In genomic region chr16:82167670-82168069, GRCh38 we compare ENCODE assay signal across 23 cellular contexts.
"Had no signal": no experiment of that assay in that cellular context is flagged by ENCODE, and none has a peak within 500 bp of the region (broad histone marks: within the 10 kb centered on the region; RNA-seq: fewer than 3 reads in every experiment).

No MANE protein-coding gene starts in this region.

- H3K9me3 ChIP-seq: heart right ventricle, neutrophil, right lobe of liver, tibial artery had no signal

- H3K27ac ChIP-seq: cardiac muscle cell, epithelial cell of prostate, heart right ventricle, neutrophil, parathyroid adenoma, right lobe of liver, skin epidermis, tibial artery, VCaP had no signal

- H3K9ac ChIP-seq: parathyroid adenoma had no signal

- DNase-seq: activated CD4-positive, alpha-beta memory T cell treated with anti-CD3 and anti-CD28 coated beads, Interleukin-2, amount 10 ng/mL, durations not matched to agents 7 days and 5 days; activated CD4-positive, alpha-beta T cell treated with anti-CD3 and anti-CD28 coated beads, Interleukin-2, amount 10 ng/mL, durations not matched to agents 24 days and 14 days; activated gamma-delta T cell treated with Interleukin-2 at 50 U/mL for 16 hours; activated naive CD8-positive, alpha-beta T cell treated with anti-CD3 and anti-CD28 coated beads, Interleukin-2, amount 10 ng/mL, durations not matched to agents 7 days and 5 days; amygdala; cortex of kidney; heart right ventricle; islet precursor cell; left cardiac atrium; right lobe of liver; stimulated activated CD4-positive, alpha-beta T cell treated with anti-CD3 and anti-CD28 coated beads, Interleukin-2, amount 100 ng/mL, for 24 hours; stimulated activated naive CD8-positive, alpha-beta T cell treated with anti-CD3 and anti-CD28 coated beads, Interleukin-15, amount 100 ng/mL, for 72 hours; tibial artery had no signal

- H3K79me2 ChIP-seq: parathyroid adenoma had no signal

- H3K27ac Mint-ChIP-seq: activated CD4-positive, alpha-beta memory T cell treated with anti-CD3 and anti-CD28 coated beads, Interleukin-2, amount 10 ng/mL, durations not matched to agents 7 days and 5 days; activated CD4-positive, alpha-beta T cell treated with anti-CD3 and anti-CD28 coated beads, Interleukin-2, amount 10 ng/mL, durations not matched to agents 24 days and 14 days; activated naive CD8-positive, alpha-beta T cell treated with anti-CD3 and anti-CD28 coated beads, Interleukin-2, amount 10 ng/mL, durations not matched to agents 7 days and 5 days; activated T-helper 1 cell treated with anti-CD3 and anti-CD28 coated beads, Interleukin-12 subunit alpha, Interleukin-12 subunit beta, Interleukin-2, Interleukin-4 antibody, amounts not matched to agents 30 ng/mL and 10 ng/mL and 1 ng/mL, durations not matched to agents 14 hours and 24 hours and 36 hours; memory B cell; stimulated activated effector memory CD8-positive, alpha-beta T cell treated with anti-CD3 and anti-CD28 coated beads, Interleukin-12 subunit alpha, Interleukin-12 subunit beta, amount 100 ng/mL, for 72 hours; stimulated activated naive CD8-positive, alpha-beta T cell treated with anti-CD3 and anti-CD28 coated beads, Interleukin-15, amount 100 ng/mL, for 72 hours had no signal

- H2AFZ ChIP-seq: parathyroid adenoma had no signal

- H3K9me3 Mint-ChIP-seq: memory B cell had no signal

- H3K4me3 ChIP-seq: cardiac muscle cell, heart right ventricle, right lobe of liver, skin epidermis, tibial artery had no signal

- H3K4me3 Mint-ChIP-seq: activated CD4-positive, alpha-beta memory T cell treated with anti-CD3 and anti-CD28 coated beads, Interleukin-2, amount 10 ng/mL, durations not matched to agents 7 days and 5 days; activated naive CD8-positive, alpha-beta T cell treated with anti-CD3 and anti-CD28 coated beads, Interleukin-2, amount 10 ng/mL, durations not matched to agents 7 days and 5 days; activated T-helper 1 cell treated with anti-CD3 and anti-CD28 coated beads, Interleukin-12 subunit alpha, Interleukin-12 subunit beta, Interleukin-2, Interleukin-4 antibody, amounts not matched to agents 30 ng/mL and 10 ng/mL and 1 ng/mL, durations not matched to agents 14 hours and 24 hours and 36 hours; memory B cell; stimulated activated naive CD8-positive, alpha-beta T cell treated with anti-CD3 and anti-CD28 coated beads, Interleukin-15, amount 100 ng/mL, for 72 hours had no signal

- H3K27me3 ChIP-seq: right lobe of liver had no signal

- ATAC-seq: activated CD4-positive, CD25-positive, alpha-beta regulatory T cell treated with anti-CD3 and anti-CD28 coated beads, Interleukin-2, amount 50 U/mL, for 24 hours; heart right ventricle; left cardiac atrium; right lobe of liver; stimulated activated effector memory CD8-positive, alpha-beta T cell treated with anti-CD3 and anti-CD28 coated beads, Interleukin-12 subunit alpha, Interleukin-12 subunit beta, amount 100 ng/mL, for 72 hours; stimulated activated naive CD8-positive, alpha-beta T cell treated with anti-CD3 and anti-CD28 coated beads, Interleukin-15, amount 100 ng/mL, for 72 hours had no signal
